1 cellular context compared by ENCODE assay signal in genomic region chr9:114367406-114367805, GRCh38.
TF ChIP-seq lines count a peak whose summit lies in the region.

No MANE protein-coding gene starts in this region.

TF ChIP-seq in H1, 55 proteins besides CTCF, POLR2A, EP300 and RAD21:
- TF ChIP-seq SUZ12 (IDR thresholded peaks at IDR 0.05; ENCODE audit: low read length) = no peak
- no peak for TF ChIP-seq CHD7 (IDR thresholded peaks at IDR 0.05; ENCODE audit: insufficient replicate concordance, low read length)
- TF ChIP-seq YY1 (IDR thresholded peaks at IDR 0.05; ENCODE audit: low read depth, low read length) = no peak
- TF ChIP-seq CBX5 (IDR thresholded peaks at IDR 0.05; ENCODE audit: low read depth, low read length) = no peak
- no peak for TF ChIP-seq CTBP2 (IDR thresholded peaks at IDR 0.05; ENCODE audit: borderline replicate concordance, insufficient read depth, insufficient read length, low read length)
- TF ChIP-seq RFX5 (IDR thresholded peaks at IDR 0.05; ENCODE audit: borderline replicate concordance, low read depth, low read length) = no peak
- no peak for TF ChIP-seq CREB1 (IDR thresholded peaks at IDR 0.05)
- TF ChIP-seq JUND (IDR thresholded peaks at IDR 0.05; ENCODE audit: low read length) = no peak
